In the genomic region with DNA sequence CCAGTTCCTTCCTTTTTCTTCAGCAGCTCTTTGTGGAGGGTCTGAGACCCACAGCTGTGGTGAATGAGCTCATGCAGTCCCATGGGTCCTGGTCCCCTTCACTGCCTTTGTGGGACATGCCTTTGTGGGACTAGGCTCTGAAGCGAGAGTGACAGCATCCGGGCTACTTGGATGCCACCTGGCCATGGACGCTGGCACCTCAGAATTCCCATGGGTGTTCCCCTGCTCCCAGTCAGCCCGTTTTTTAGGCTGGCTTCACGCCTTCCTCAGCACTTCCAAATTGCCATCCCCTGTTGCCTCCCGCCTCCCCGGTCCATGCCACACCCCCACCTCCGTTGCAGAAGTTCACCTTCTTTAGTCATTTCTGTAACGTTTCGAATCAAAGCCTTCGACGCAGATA, we compare ENCODE assay signal across 9 cellular contexts. TPM values are rescaled to one million over a fixed set of nuclear protein-coding genes. Genes with fewer than 3 reads are reported as not detected.
DNase-seq lines count a peak whose midpoint lies in the region; ATAC-seq, FAIRE-seq and TF ChIP-seq lines count a peak whose summit lies in the region.
"Had no signal": no experiment of that assay in that cellular context is flagged by ENCODE, and none has a peak within 500 bp of the region (broad histone marks: within the 10 kb centered on the region; RNA-seq: fewer than 3 reads in every experiment).

No MANE protein-coding gene starts in this region.

- no peak for DNase-seq in GM23338 (ENCODE audit: low spot score)
- no peak for DNase-seq in activated B cell treated with CpG ODN at 0.5 μM for 24 hours
- DNase-seq in naive thymus-derived CD8-positive, alpha-beta T cell: no peak
- DNase-seq in GM12891 (ENCODE audit: insufficient read length, low spot score): no peak
- DNase-seq in kidney: no peak
- DNase-seq: NCI-H1105 had no signal

- H3K9me3 ChIP-seq in kidney (ENCODE audit: control insufficient read depth in 1 of 2, low read length in 2 of 2): no peaks in the 10 kb centered on the region

- H3K27me3 Mint-ChIP-seq in GM23338 (ENCODE audit: insufficient read depth, low read depth, poor library complexity) (peaks cover 14% of the 10 kb centered on the region), activated B cell treated with CpG ODN at 0.5 μM for 24 hours (no peaks in the 10 kb centered on the region)
- H3K27me3 Mint-ChIP-seq in naive thymus-derived CD8-positive, alpha-beta T cell: no peaks in the 10 kb centered on the region

- no peaks in the 10 kb centered on the region for H3F3A ChIP-seq in GM23338 (replicated peaks; ENCODE audit: low read depth)

- H3K4me2 ChIP-seq in GM23338: no peak overlapping the region

- H3K9ac ChIP-seq in kidney (ENCODE audit: low read length in 2 of 2): no peak overlapping the region

- no peak overlapping the region for H2AFZ ChIP-seq in GM23338

- H3K4me1 Mint-ChIP-seq in GM23338: peaks cover 51% of the 10 kb centered on the region
- H3K4me1 Mint-ChIP-seq in activated B cell treated with CpG ODN at 0.5 μM for 24 hours: peaks cover 23% of the 10 kb centered on the region
- H3K4me1 Mint-ChIP-seq in naive thymus-derived CD8-positive, alpha-beta T cell: peaks cover 8 to 32% (median 25%) of the 10 kb centered on the region in 4 donors

- H4K20me1 ChIP-seq in GM23338 (replicated peaks; ENCODE audit: insufficient read depth): peaks cover 5% of the 10 kb centered on the region; the same call in 1 of the 2 replicates

- peak overlapping the region; percentile 56; the same call in 1 of the 2 replicates for H3K27ac ChIP-seq in GM23338 (ENCODE audit: low read depth)
- no peak overlapping the region for H3K27ac ChIP-seq in kidney (ENCODE audit: low read depth in 2 of 2, low read length in 2 of 2)

- intact Hi-C loops in activated B cell treated with CpG ODN at 0.5 μM for 24 hours (cut with micrococcal nuclease) (loop anchor here (1.0 to 2.0 kb wide), 5 partner anchors 29 to 209 kb away; a partner anchor contains a TSS), kidney (cut with DNase I) (no loop called here)

- POLR2A ChIA-PET in activated B cell treated with CpG ODN at 0.5 μM for 24 hours (lab: Charles Lee): interaction anchor here (1.0 to 2.4 kb wide), 2 partner anchors 47 to 71 kb away, joined by 3 to 12 read pairs; no protein-coding TSS in a partner anchor
- POLR2A ChIA-PET in naive thymus-derived CD8-positive, alpha-beta T cell (lab: Charles Lee): no interaction called here

- TF ChIP-seq POLR2A in GM12891 (IDR thresholded peaks at IDR 0.05; ENCODE audit: low read depth, low read length): no peak

- no peaks in the 10 kb centered on the region for H3K27me3 ChIP-seq in GM23338 (ENCODE audit: insufficient read depth)

- H3K36me3 ChIP-seq in GM23338 (ENCODE audit: insufficient read depth): no peaks in the 10 kb centered on the region
- H3K36me3 ChIP-seq in kidney (ENCODE audit: control insufficient read depth in 1 of 2, insufficient read depth in 2 of 2, low read length in 2 of 2): peaks cover 0 to 5% of the 10 kb centered on the region in 2 donors

- no peak overlapping the region; the same call in 2 of the 3 replicates for H3K4me3 Mint-ChIP-seq in GM23338
- peak overlapping the region; percentile 78 for H3K4me3 Mint-ChIP-seq in activated B cell treated with CpG ODN at 0.5 μM for 24 hours
- peak overlapping the region in 9 of 10 donors; percentile 54 to 85 (median 64) for H3K4me3 Mint-ChIP-seq in naive thymus-derived CD8-positive, alpha-beta T cell

- peaks cover 18% of the 10 kb centered on the region for H3K79me2 ChIP-seq in GM23338 (replicated peaks; ENCODE audit: insufficient read depth)

- 0 out of 3 replicates have a peak, but pooled peaks cover 3% of the 10 kb centered on the region for H3K36me3 Mint-ChIP-seq in GM23338 (ENCODE audit: low read depth)
- no peaks in the 10 kb centered on the region for H3K36me3 Mint-ChIP-seq in activated B cell treated with CpG ODN at 0.5 μM for 24 hours (ENCODE audit: low read depth)
- H3K36me3 Mint-ChIP-seq in naive thymus-derived CD8-positive, alpha-beta T cell: peaks cover 0 to 5% (median 0%) of the 10 kb centered on the region in 3 donors

- TF ChIP-seq CTCF in GM23338 (conservative IDR thresholded peaks at IDR 0.05; ENCODE audit: low read depth in 2 of 2): no peak
- no peak for TF ChIP-seq CTCF in activated B cell treated with CpG ODN at 0.5 μM for 24 hours (IDR thresholded peaks at IDR 0.05)
- no peak for TF ChIP-seq CTCF in kidney (IDR thresholded peaks at IDR 0.05; ENCODE audit: borderline replicate concordance, extremely low read depth, insufficient read depth)

- FAIRE-seq in GM12891 (lab: Jason Lieb, UNC) (no peak), kidney (lab: Jason Lieb, UNC) (no peak)

- H3K4me3 ChIP-seq in GM23338 (no peak overlapping the region), kidney (ENCODE audit: low read length in 2 of 2) (no peak overlapping the region)

- H3K27ac Mint-ChIP-seq in GM23338: no peak overlapping the region
- H3K27ac Mint-ChIP-seq in activated B cell treated with CpG ODN at 0.5 μM for 24 hours: peak overlapping the region; percentile 79
- H3K27ac Mint-ChIP-seq in naive thymus-derived CD8-positive, alpha-beta T cell: peak overlapping the region in 9 of 10 donors; percentile 51 to 90 (median 75)

- H3K9me2 ChIP-seq in GM23338 (ENCODE audit: insufficient read depth): no peaks in the 10 kb centered on the region

- H3K4me1 ChIP-seq in GM23338 (ENCODE audit: insufficient read depth): peaks cover 21% of the 10 kb centered on the region
- no peaks in the 10 kb centered on the region for H3K4me1 ChIP-seq in kidney (ENCODE audit: control insufficient read depth in 1 of 2, insufficient read depth in 1 of 2, low read depth in 1 of 2, low read length in 2 of 2)

- H3K9me3 Mint-ChIP-seq in GM23338 (no peaks in the 10 kb centered on the region), activated B cell treated with CpG ODN at 0.5 μM for 24 hours (no peaks in the 10 kb centered on the region)
- no peaks in the 10 kb centered on the region for H3K9me3 Mint-ChIP-seq in naive thymus-derived CD8-positive, alpha-beta T cell

- ATAC-seq in GM18520 (IDR thresholded peaks at IDR 0.05; ENCODE audit: unreplicated experiment) (peak; percentile 10), GM23338 (no peak), activated B cell treated with CpG ODN at 0.5 μM for 24 hours (ENCODE audit: low read depth) (peak; percentile 49), SK-N-SH treated with all-trans-retinoic acid at 6 μM for 48 hours (no peak), GM18519 (IDR thresholded peaks at IDR 0.05; ENCODE audit: low FRiP score, unreplicated experiment) (no peak)
- no peak for ATAC-seq in naive thymus-derived CD8-positive, alpha-beta T cell

- CTCF ChIA-PET in activated B cell treated with CpG ODN at 0.5 μM for 24 hours (lab: Charles Lee): no interaction called here

TF ChIP-seq in GM23338, 12 proteins besides CTCF, POLR2A, EP300 and RAD21:
- TF ChIP-seq ZNF331 (CRISPR knock-in tag; IDR thresholded peaks at IDR 0.05; ENCODE audit: low read depth): no peak
- no peak for TF ChIP-seq JUNB (IDR thresholded peaks at IDR 0.05; ENCODE audit: unreplicated experiment)
- TF ChIP-seq NANOG (IDR thresholded peaks at IDR 0.05; ENCODE audit: borderline replicate concordance): no peak
- no peak for TF ChIP-seq CREB1 (CRISPR knock-in tag; IDR thresholded peaks at IDR 0.05; ENCODE audit: low read depth)
TF ChIP-seq in GM23338: peak in this region for 0.

TF ChIP-seq in SK-N-SH treated with all-trans-retinoic acid at 6 μM for 48 hours, 23 proteins besides CTCF, POLR2A, EP300 and RAD21 (continues in another document):
- TF ChIP-seq, protein P1, sequence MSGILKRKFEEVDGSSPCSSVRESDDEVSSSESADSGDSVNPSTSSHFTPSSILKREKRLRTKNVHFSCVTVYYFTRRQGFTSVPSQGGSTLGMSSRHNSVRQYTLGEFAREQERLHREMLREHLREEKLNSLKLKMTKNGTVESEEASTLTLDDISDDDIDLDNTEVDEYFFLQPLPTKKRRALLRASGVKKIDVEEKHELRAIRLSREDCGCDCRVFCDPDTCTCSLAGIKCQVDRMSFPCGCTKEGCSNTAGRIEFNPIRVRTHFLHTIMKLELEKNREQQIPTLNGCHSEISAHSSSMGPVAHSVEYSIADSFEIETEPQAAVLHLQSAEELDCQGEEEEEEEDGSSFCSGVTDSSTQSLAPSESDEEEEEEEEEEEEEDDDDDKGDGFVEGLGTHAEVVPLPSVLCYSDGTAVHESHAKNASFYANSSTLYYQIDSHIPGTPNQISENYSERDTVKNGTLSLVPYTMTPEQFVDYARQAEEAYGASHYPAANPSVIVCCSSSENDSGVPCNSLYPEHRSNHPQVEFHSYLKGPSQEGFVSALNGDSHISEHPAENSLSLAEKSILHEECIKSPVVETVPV (CRISPR knock-in tag; IDR thresholded peaks at IDR 0.05): no peak
- TF ChIP-seq ZNF8 (CRISPR knock-in tag; IDR thresholded peaks at IDR 0.05) (no peak), TOX (CRISPR knock-in tag; IDR thresholded peaks at IDR 0.05; ENCODE audit: borderline replicate concordance) (no peak), ZC3H10 (CRISPR knock-in tag; IDR thresholded peaks at IDR 0.05) (no peak)

TF ChIP-seq in GM12891, 5 proteins besides CTCF, POLR2A, EP300 and RAD21:
- TF ChIP-seq SPI1 (IDR thresholded peaks at IDR 0.05; ENCODE audit: low read depth, low read length): no peak

RNA-seq across cellular contexts. Expression of a gene that starts 45.1 kb away (rescaled TPM):
- 4.0 and 4.2 TPM in 2 replicates for total RNA-seq in GM23338 (2014; rRNA removed; shearing (Covaris generic))
- polyA plus RNA-seq in GM23338 (2016; fragmentation: Nextera tagmentation; extraction: Ambion mirVana) (0.61 and 0.68 TPM in 2 replicates), kidney (ENCODE audit: insufficient read depth, low read depth, low replicate concordance) (not detected)
- total RNA-seq in activated B cell treated with CpG ODN at 0.5 μM for 24 hours (1.8 and 2.3 TPM in 2 replicates), kidney (1.9 TPM)
- under 1 TPM; 0.33 to 0.42 TPM for total RNA-seq in naive thymus-derived CD8-positive, alpha-beta T cell
- under 1 TPM; 0.11 to 0.38 (median 0.23) TPM for polyA plus RNA-seq in naive thymus-derived CD8-positive, alpha-beta T cell
- 0.22 TPM for polyA plus RNA-seq in GM12891 (2012; ENCODE audit: low read depth, missing spikeins)

Comparison
In these comparisons a context has a peak if more than half of its experiments do, and no peak if none do; other contexts are left out.
1. ATAC-seq: peak in GM18520 (single experiment) and activated B cell treated with CpG ODN at 0.5 μM for 24 hours (single experiment); none in GM23338 (single experiment), naive thymus-derived CD8-positive, alpha-beta T cell (0 of 2), SK-N-SH treated with all-trans-retinoic acid at 6 μM for 48 hours (single experiment) and GM18519 (single experiment).